In the genomic region with DNA sequence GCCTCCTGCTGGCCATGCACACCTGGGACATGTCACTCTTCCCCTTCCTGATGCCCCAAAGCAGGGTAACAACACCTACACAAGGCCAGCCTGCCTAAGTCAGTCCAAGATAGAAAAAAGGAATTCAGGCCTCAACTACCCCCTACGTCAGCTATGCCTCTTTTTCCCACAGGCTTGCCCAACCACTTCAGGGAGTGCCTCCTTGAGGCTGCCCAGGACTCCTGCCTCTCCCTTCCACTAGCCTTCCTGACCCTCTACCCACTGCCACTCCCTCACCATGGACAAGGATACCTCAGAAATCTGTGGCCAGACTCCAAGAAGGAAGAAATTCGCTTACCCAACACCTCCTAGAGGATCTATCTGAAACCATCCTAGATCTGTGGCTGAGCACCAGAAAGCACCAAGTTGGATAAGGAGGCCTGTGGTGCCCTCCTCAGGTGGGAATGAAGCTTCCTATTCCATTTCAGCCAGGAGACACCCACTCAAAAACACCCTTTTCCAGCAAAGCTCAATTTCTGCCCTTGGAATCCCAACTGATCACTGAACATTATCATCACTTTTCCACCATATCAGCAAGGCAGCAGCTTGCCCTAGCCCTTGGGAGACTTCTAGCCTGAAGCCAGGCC, we compare ENCODE assay signal across 9 cellular contexts. TPM values are rescaled to one million over a fixed set of nuclear protein-coding genes. Genes with fewer than 3 reads are reported as not detected.
DNase-seq lines count a peak whose midpoint lies in the region; ATAC-seq and TF ChIP-seq lines count a peak whose summit lies in the region.
"Had no signal": no experiment of that assay in that cellular context is flagged by ENCODE, and none has a peak within 500 bp of the region (broad histone marks: within the 10 kb centered on the region; RNA-seq: fewer than 3 reads in every experiment).

No MANE protein-coding gene starts in this region.

- peaks cover 1% of the 10 kb centered on the region for H3K27me3 Mint-ChIP-seq in glutamatergic neuron (ENCODE audit: unreplicated experiment)

- H3K27ac ChIP-seq in VCaP (no peak overlapping the region), spleen (peak overlapping the region in 1 of 8 donors; percentile 92)

- no peaks in the 10 kb centered on the region for H3K9me3 ChIP-seq in spleen

- intact Hi-C loops in spleen (cut with DNase I; ENCODE audit: low total_unique reads): no loop called here

- 0 to 61% (median 38%) methylated on average over 1 to 2 of the region's 2 CpGs for WGBS in spleen, 5 donors

- peak overlapping the region; percentile 95 for H3K4me3 Mint-ChIP-seq in glutamatergic neuron (ENCODE audit: unreplicated experiment)

- DNase-seq in NCI-H1694 (lab: John Stamatoyannopoulos, UW): peak; percentile 13
- no peak for DNase-seq in NCI-H1694 treated with DMSO at 0.1 percent for 48 hours (lab: John Stamatoyannopoulos, UW)
- DNase-seq in glutamatergic neuron: no peak
- no peak for DNase-seq in spleen
- DNase-seq in SW480 (ENCODE audit: low spot score): no peak
- DNase-seq: NCI-H2227 treated with DMSO at 0.1 percent for 48 hours had no signal

- TF ChIP-seq POLR2A in spleen (IDR thresholded peaks at IDR 0.05): no peak

- H3K36me3 ChIP-seq in spleen: peaks cover 0 to 37% (median 23%) of the 10 kb centered on the region in 6 donors

- ATAC-seq in HG03280 (IDR thresholded peaks at IDR 0.05; ENCODE audit: unreplicated experiment): no peak
- ATAC-seq in HG03457 (IDR thresholded peaks at IDR 0.05; ENCODE audit: unreplicated experiment): no peak

- H3K4me1 Mint-ChIP-seq in glutamatergic neuron (ENCODE audit: low read depth, unreplicated experiment): peaks cover 9% of the 10 kb centered on the region

- no peaks in the 10 kb centered on the region for H3K36me3 Mint-ChIP-seq in glutamatergic neuron (ENCODE audit: unreplicated experiment)

- H3K27ac Mint-ChIP-seq in glutamatergic neuron (ENCODE audit: unreplicated experiment): no peak overlapping the region

- peaks cover 26 to 43% (median 34%) of the 10 kb centered on the region in 6 donors for H3K4me1 ChIP-seq in spleen

- H3K27me3 ChIP-seq in spleen (replicated peaks in 1 of 7): no peaks in the 10 kb centered on the region

- no peaks in the 10 kb centered on the region for H3K9me3 Mint-ChIP-seq in glutamatergic neuron (ENCODE audit: unreplicated experiment)

- peak overlapping the region; percentile 66 to 98 (median 88) for H3K4me3 ChIP-seq in spleen

- TF ChIP-seq CTCF in VCaP (conservative IDR thresholded peaks at IDR 0.05) (0 out of 2 replicates have a peak, but pooled peaks have one; percentile 6), glutamatergic neuron (IDR thresholded peaks at IDR 0.05; ENCODE audit: partially characterized antibody, unreplicated experiment) (no peak), spleen (IDR thresholded peaks at IDR 0.05 in 8 of 11, conservative IDR thresholded peaks at IDR 0.05 in 3 of 11) (no peak)

RNA-seq across cellular contexts. Expression of a gene that starts 1.8 kb away (rescaled TPM):
- 124 TPM for total RNA-seq in glutamatergic neuron (ENCODE audit: unreplicated experiment)
- 100 to 1,000 TPM in 5 of 7 donors, 10 to 100 TPM in 2; 96.6 to 165 (median 140) TPM for total RNA-seq in spleen
- 10 to 100 TPM; 10.4 to 35.3 (median 16.9) TPM for polyA plus RNA-seq in spleen

RNA-seq across cellular contexts. Expression of a gene that starts 58.2 kb away (rescaled TPM):
- total RNA-seq in glutamatergic neuron (ENCODE audit: unreplicated experiment) (1.6 TPM), spleen (10 to 100 TPM in 4 of 7 donors, 1 to 10 TPM in 3; 6.8 to 15.7 (median 10.5) TPM)
- polyA plus RNA-seq in spleen: 1 to 10 TPM; 5.2 to 8.0 (median 5.5) TPM
